8 cellular contexts compared by ENCODE assay signal in the genomic region with DNA sequence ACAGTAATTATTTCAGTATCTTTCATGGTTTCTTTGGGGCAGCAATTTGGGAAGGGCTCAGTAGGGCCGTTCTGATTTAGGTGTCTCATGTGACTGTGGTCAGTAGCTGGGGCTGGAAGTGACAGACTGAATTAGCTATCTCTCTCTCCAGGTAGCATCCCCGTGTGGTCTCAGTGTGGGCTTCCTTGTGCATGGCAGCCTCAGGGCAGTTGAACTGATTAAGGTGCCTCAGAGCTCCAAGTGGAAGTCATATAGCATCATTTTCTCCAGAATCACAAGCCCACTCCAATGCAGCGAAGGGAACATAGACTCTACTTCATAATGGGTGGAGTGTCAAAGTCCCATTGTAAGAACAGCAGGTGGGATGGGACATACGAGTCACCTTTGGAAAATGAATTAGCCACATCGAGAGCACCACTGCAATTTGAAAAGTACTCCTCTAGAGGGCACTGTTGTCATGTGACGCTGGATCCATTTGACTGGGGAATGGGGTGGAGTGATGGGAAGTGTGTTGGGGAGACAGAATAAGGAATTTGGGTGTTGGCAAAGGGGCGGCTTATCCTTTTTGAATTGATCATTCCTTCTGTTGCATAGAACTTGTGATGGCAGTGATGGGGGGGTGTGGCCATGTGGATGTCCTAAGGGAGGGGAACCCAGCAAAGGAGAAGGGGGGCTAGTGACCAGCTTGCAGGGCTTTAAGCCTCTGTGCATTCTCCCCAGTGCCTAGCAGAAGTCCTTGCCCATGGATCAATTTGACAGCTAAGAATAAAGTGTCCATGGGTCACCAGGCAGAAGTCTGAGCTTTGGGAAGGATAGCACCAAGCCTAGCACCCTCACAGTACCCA. TPM values are rescaled to one million over a fixed set of nuclear protein-coding genes. Genes with fewer than 3 reads are reported as not detected.
A peak's percentile ranks its signal among the peaks of the same experiment; 100 is the strongest.
DNase-seq lines count a peak whose midpoint lies in the region; ATAC-seq and TF ChIP-seq lines count a peak whose summit lies in the region.

No MANE protein-coding gene starts in this region.

- peaks cover 2% of the 10 kb centered on the region for H3K4me1 Mint-ChIP-seq in activated CD4-positive, alpha-beta T cell treated with anti-CD3 and anti-CD28 coated beads, Interleukin-2, amount 10 ng/mL, durations not matched to agents 7 days and 5 days

- peak; percentile 70 for DNase-seq in AG08396 (ENCODE audit: low spot score)
- peak; percentile 35 for DNase-seq in GM12865 (ENCODE audit: low read depth)
- DNase-seq in NCI-H2196 (lab: John Stamatoyannopoulos, UW; ENCODE audit: unreplicated experiment) = peak; percentile 31
- DNase-seq in activated CD4-positive, alpha-beta T cell treated with anti-CD3 and anti-CD28 coated beads, Interleukin-2, amount 10 ng/mL, durations not matched to agents 7 days and 5 days = peak; percentile 48
- DNase-seq in epithelial cell of esophagus (ENCODE audit: low read depth) = peak; percentile 78
- DNase-seq in mucosa of descending colon = peak in 1 of 3 donors; percentile 47
- peak in 1 of 2 donors; percentile 43 for DNase-seq in upper lobe of left lung

- no peaks in the 10 kb centered on the region for H3K27me3 ChIP-seq in upper lobe of left lung

- H3K9me3 ChIP-seq in mucosa of descending colon = no peaks in the 10 kb centered on the region
- no peaks in the 10 kb centered on the region for H3K9me3 ChIP-seq in upper lobe of left lung

- CTCF ChIA-PET in activated CD4-positive, alpha-beta T cell treated with anti-CD3 and anti-CD28 coated beads, Interleukin-2, amount 10 ng/mL, durations not matched to agents 7 days and 5 days (lab: Charles Lee) = interaction anchor here (0.7 to 1.5 kb wide), 3 partner anchors 9 to 37 kb away, joined by 3 to 5 read pairs (median 4); no protein-coding TSS in a partner anchor

- H3K27ac ChIP-seq in upper lobe of left lung = no peak overlapping the region

- no peak for TF ChIP-seq EP300 in upper lobe of left lung (IDR thresholded peaks at IDR 0.05)

- H3K27me3 Mint-ChIP-seq in activated CD4-positive, alpha-beta T cell treated with anti-CD3 and anti-CD28 coated beads, Interleukin-2, amount 10 ng/mL, durations not matched to agents 7 days and 5 days = peaks cover 11% of the 10 kb centered on the region

- H3K9me3 Mint-ChIP-seq in activated CD4-positive, alpha-beta T cell treated with anti-CD3 and anti-CD28 coated beads, Interleukin-2, amount 10 ng/mL, durations not matched to agents 7 days and 5 days = no peaks in the 10 kb centered on the region

- H3K36me3 ChIP-seq in mucosa of descending colon (ENCODE audit: low read depth) (no peaks in the 10 kb centered on the region), upper lobe of left lung (no peaks in the 10 kb centered on the region)

- POLR2A ChIA-PET in activated CD4-positive, alpha-beta T cell treated with anti-CD3 and anti-CD28 coated beads, Interleukin-2, amount 10 ng/mL, durations not matched to agents 7 days and 5 days (lab: Charles Lee) = no interaction called here

- H3K4me3 ChIP-seq in GM12865 (ENCODE audit: low read depth, low read length) (no peak overlapping the region), epithelial cell of esophagus (ENCODE audit: low read length) (no peak overlapping the region), mucosa of descending colon (no peak overlapping the region), upper lobe of left lung (no peak overlapping the region)

- H3K4me3 Mint-ChIP-seq in activated CD4-positive, alpha-beta T cell treated with anti-CD3 and anti-CD28 coated beads, Interleukin-2, amount 10 ng/mL, durations not matched to agents 7 days and 5 days = no peak overlapping the region

- no peak for TF ChIP-seq POLR2A in upper lobe of left lung (IDR thresholded peaks at IDR 0.05)

- H3K27ac Mint-ChIP-seq in activated CD4-positive, alpha-beta T cell treated with anti-CD3 and anti-CD28 coated beads, Interleukin-2, amount 10 ng/mL, durations not matched to agents 7 days and 5 days = no peak overlapping the region

- 8 to 9% methylated on average over 6 to 7 of the region's 7 CpGs for WGBS in upper lobe of left lung, 2 donors

- peak; percentile 75 for TF ChIP-seq CTCF in GM12865 (IDR thresholded peaks at IDR 0.05; ENCODE audit: insufficient read depth, low read depth, low read length, missing control alignments)
- TF ChIP-seq CTCF in epithelial cell of esophagus (IDR thresholded peaks at IDR 0.05; ENCODE audit: insufficient read depth, low read depth, low read length, missing control alignments) = peak; percentile 86
- peak; percentile 66 for TF ChIP-seq CTCF in mucosa of descending colon (IDR thresholded peaks at IDR 0.05)
- TF ChIP-seq CTCF in upper lobe of left lung (IDR thresholded peaks at IDR 0.05) = peak; percentile 61 to 81 (median 76)

- H3K4me1 ChIP-seq in mucosa of descending colon (ENCODE audit: low read depth) = no peaks in the 10 kb centered on the region
- H3K4me1 ChIP-seq in upper lobe of left lung = no peaks in the 10 kb centered on the region

- ATAC-seq in mucosa of descending colon (peak; percentile 94), upper lobe of left lung (ENCODE audit: low FRiP score in 2 of 2) (peak; percentile 75 to 83), GM21390 (IDR thresholded peaks at IDR 0.05; ENCODE audit: unreplicated experiment) (no peak)

- H3K36me3 Mint-ChIP-seq in activated CD4-positive, alpha-beta T cell treated with anti-CD3 and anti-CD28 coated beads, Interleukin-2, amount 10 ng/mL, durations not matched to agents 7 days and 5 days (ENCODE audit: low read depth) = no peaks in the 10 kb centered on the region

- intact Hi-C loops in mucosa of descending colon (cut with DNase I, micrococcal nuclease) = loop anchor here (2.0 to 5.0 kb wide), 2 partner anchors 276 kb away; no protein-coding TSS in a partner anchor

RNA-seq across cellular contexts. Expression of a gene that starts 39.3 kb away (rescaled TPM):
- total RNA-seq in activated CD4-positive, alpha-beta T cell treated with anti-CD3 and anti-CD28 coated beads, Interleukin-2, amount 10 ng/mL, durations not matched to agents 7 days and 5 days = 10 to 100 TPM; 33.4 to 37.4 TPM
- 10 to 100 TPM; 29.8 to 51.7 (median 33.5) TPM for total RNA-seq in mucosa of descending colon
- total RNA-seq in upper lobe of left lung = 10 to 100 TPM; 19.5 to 26.4 (median 23.1) TPM

RNA-seq across cellular contexts. Expression of a gene that starts 47.6 kb away (rescaled TPM):
- total RNA-seq in activated CD4-positive, alpha-beta T cell treated with anti-CD3 and anti-CD28 coated beads, Interleukin-2, amount 10 ng/mL, durations not matched to agents 7 days and 5 days = 100 to 1,000 TPM; 307 to 364 TPM
- 100 to 1,000 TPM in 1 of 3 donors, 10 to 100 TPM in 2; 76.6 to 117 (median 94.5) TPM for total RNA-seq in mucosa of descending colon
- total RNA-seq in upper lobe of left lung = 100 to 1,000 TPM in 2 of 6 donors, 10 to 100 TPM in 4; 13.6 to 109 (median 86.1) TPM
